Comparison of ENCODE assay signal across 10 cellular contexts in the genomic region with DNA sequence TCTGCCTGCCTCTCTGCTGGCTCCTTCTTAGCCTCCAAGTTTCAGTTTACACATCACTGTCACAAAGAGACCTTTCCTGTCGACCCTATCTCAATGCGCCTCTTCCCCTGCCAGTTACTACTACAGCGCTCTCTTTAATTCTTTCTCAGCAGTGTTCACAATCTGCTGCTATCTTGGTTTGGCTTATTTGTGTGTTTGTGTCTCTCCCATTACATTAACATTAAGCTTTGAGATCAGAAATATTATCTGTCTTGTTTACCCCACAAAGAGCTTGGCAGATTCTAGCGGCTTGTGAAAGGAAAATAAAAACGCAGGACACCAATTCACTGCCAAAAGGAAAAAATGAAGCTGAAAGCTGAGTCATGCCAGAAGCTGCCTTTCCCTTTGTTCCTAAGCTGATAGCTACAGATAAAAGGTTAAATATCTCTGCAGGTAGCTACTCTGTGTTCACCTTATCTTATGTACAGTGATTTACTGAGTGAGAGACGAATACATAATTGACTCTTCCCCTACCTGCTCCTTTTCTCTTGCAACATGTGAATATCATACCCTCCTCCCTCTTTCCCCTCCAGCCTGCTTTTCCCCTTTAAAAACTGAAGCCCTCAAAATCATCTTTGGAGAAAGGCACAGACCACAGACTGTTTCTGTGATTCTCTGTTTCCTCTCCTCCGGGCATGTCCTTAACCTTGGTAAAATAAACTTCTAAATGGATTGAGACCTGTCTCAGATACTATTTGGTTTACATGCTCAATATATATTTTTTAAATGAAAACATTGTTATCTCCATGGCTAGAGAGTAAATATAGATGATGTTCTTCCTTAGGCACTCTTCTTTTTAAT. TPM values are rescaled to one million over a fixed set of nuclear protein-coding genes. Genes with fewer than 3 reads are reported as not detected.
DNase-seq lines count a peak whose midpoint lies in the region; ATAC-seq, FAIRE-seq and TF ChIP-seq lines count a peak whose summit lies in the region.
"Had no signal": no experiment of that assay in that cellular context is flagged by ENCODE, and none has a peak within 500 bp of the region (broad histone marks: within the 10 kb centered on the region; RNA-seq: fewer than 3 reads in every experiment).

No MANE protein-coding gene starts in this region.

- H3K4me2 ChIP-seq in endothelial cell of umbilical vein (ENCODE audit: insufficient read depth, low read length) (peak overlapping the region; percentile 62), parathyroid adenoma (ENCODE audit: low read length) (no peak overlapping the region)

- intact Hi-C loops in endothelial cell of umbilical vein (cut with micrococcal nuclease), result no loop called here

- peaks cover 6% of the 10 kb centered on the region for H3K4me1 ChIP-seq in endothelial cell of umbilical vein (ENCODE audit: control insufficient read depth, extremely low read depth, insufficient read depth, low read length)
- H3K4me1 ChIP-seq in parathyroid adenoma, result peaks cover 4% of the 10 kb centered on the region

- H3K27ac ChIP-seq in endothelial cell of umbilical vein (ENCODE audit: insufficient read depth, low read depth, low read length), result peak overlapping the region; percentile 45
- no peak overlapping the region for H3K27ac ChIP-seq in parathyroid adenoma

- CTCF ChIA-PET in endothelial cell of umbilical vein (lab: Charles Lee), result interaction anchor here (0.7 to 2.0 kb wide), 4 partner anchors 9 to 315 kb away, joined by 3 to 6 read pairs (median 4); no protein-coding TSS in a partner anchor

- H3K4me3 ChIP-seq in endothelial cell of umbilical vein (replicated peaks in 1 of 3; ENCODE audit: insufficient read depth in 1 of 3, low read depth in 1 of 3, low read length in 3 of 3), result no peak overlapping the region
- no peak overlapping the region for H3K4me3 ChIP-seq in parathyroid adenoma (ENCODE audit: low read depth, low read length)

- peak; percentile 3 for DNase-seq in DMS53 (lab: John Stamatoyannopoulos, UW)
- DNase-seq in DMS53 treated with DMSO at 0.1 percent for 48 hours (lab: John Stamatoyannopoulos, UW; ENCODE audit: unreplicated experiment), result no peak
- DNase-seq in NCI-H226, result peak; percentile 31
- peak; percentile 66 for DNase-seq in endothelial cell of umbilical vein (ENCODE audit: low read depth, low spot score)
- no peak for DNase-seq in NCI-H524 (lab: John Stamatoyannopoulos, UW)
- DNase-seq in NCI-H1436 treated with DMSO at 0.1 percent for 48 hours (lab: John Stamatoyannopoulos, UW), result no peak
- DNase-seq: 8988T, NCI-H524 treated with DMSO at 0.1 percent for 48 hours had no signal

- no peaks in the 10 kb centered on the region for H4K20me1 ChIP-seq in endothelial cell of umbilical vein (replicated peaks; ENCODE audit: control insufficient read depth, extremely low read depth, insufficient read depth, low read length)

- POLR2A ChIA-PET in endothelial cell of umbilical vein (lab: Charles Lee), result no interaction called here

- H2AFZ ChIP-seq in endothelial cell of umbilical vein (ENCODE audit: low read depth, low read length) (peak overlapping the region; percentile 91), parathyroid adenoma (peak overlapping the region; percentile 22)

- H3K27me3 ChIP-seq in endothelial cell of umbilical vein (ENCODE audit: control insufficient read depth in 2 of 2, insufficient read depth in 2 of 2, low read length in 2 of 2), result no peaks in the 10 kb centered on the region
- H3K27me3 ChIP-seq in parathyroid adenoma (ENCODE audit: control insufficient read depth, insufficient read depth, low read length), result no peaks in the 10 kb centered on the region

- H3K36me3 ChIP-seq in endothelial cell of umbilical vein (ENCODE audit: control insufficient read depth in 2 of 2, extremely low read depth in 1 of 2, insufficient read depth in 2 of 2, low read length in 2 of 2) (no peaks in the 10 kb centered on the region), parathyroid adenoma (ENCODE audit: control insufficient read depth, insufficient read depth, low read length) (no peaks in the 10 kb centered on the region)

- no TSS peak for BruUV-seq in endothelial cell of umbilical vein (replicated peaks; lab: Mats Ljungman, UMichigan)

- H3K9me3 ChIP-seq in endothelial cell of umbilical vein (replicated peaks; ENCODE audit: control insufficient read depth, insufficient read depth, low read length), result no peaks in the 10 kb centered on the region
- no peaks in the 10 kb centered on the region for H3K9me3 ChIP-seq in parathyroid adenoma (ENCODE audit: control insufficient read depth, low read length)

- TF ChIP-seq CTCF in endothelial cell of umbilical vein (IDR thresholded peaks at IDR 0.05; ENCODE audit: extremely low read depth in 1 of 2, insufficient read depth in 1 of 2, low read depth in 1 of 2, low read length in 2 of 2) (no peak), parathyroid adenoma (IDR thresholded peaks at IDR 0.05) (no peak)

- H3K9me1 ChIP-seq in endothelial cell of umbilical vein (replicated peaks; ENCODE audit: control insufficient read depth, extremely low read depth, insufficient read depth, low read length), result no peaks in the 10 kb centered on the region

- peak; percentile 98 for FAIRE-seq in endothelial cell of umbilical vein (lab: Jason Lieb, UNC)

- peak overlapping the region; percentile 37 for H3K9ac ChIP-seq in endothelial cell of umbilical vein (replicated peaks; ENCODE audit: extremely low read depth, insufficient read depth, low read length)
- no peak overlapping the region for H3K9ac ChIP-seq in parathyroid adenoma

- H3K79me2 ChIP-seq in endothelial cell of umbilical vein (ENCODE audit: control insufficient read depth, insufficient read depth, low read length) (no peaks in the 10 kb centered on the region), parathyroid adenoma (no peaks in the 10 kb centered on the region)

- no peak for TF ChIP-seq POLR2A in endothelial cell of umbilical vein (IDR thresholded peaks at IDR 0.05; ENCODE audit: low read depth, low read length)

- ATAC-seq in HG02870 (IDR thresholded peaks at IDR 0.05; ENCODE audit: unreplicated experiment), result no peak

- dilution Hi-C loops in endothelial cell of umbilical vein (cut with MboI; ENCODE audit: extremely low pct_ligation_motif_present, low sequenced_read_pairs), result no loop called here

TF ChIP-seq in endothelial cell of umbilical vein, 7 proteins besides CTCF, POLR2A, EP300 and RAD21:
- no peak for TF ChIP-seq JUN (IDR thresholded peaks at IDR 0.05; ENCODE audit: borderline replicate concordance, insufficient read depth, insufficient read length, low read depth)
- no peak for TF ChIP-seq MYC (IDR thresholded peaks at IDR 0.05; ENCODE audit: low read depth, low read length)
- TF ChIP-seq FOS (IDR thresholded peaks at IDR 0.05; ENCODE audit: borderline replicate concordance, insufficient read depth, low read length), result peak; percentile 10

RNA-seq across cellular contexts. Expression of gene SLC9A7, which starts 19.3 kb away (rescaled TPM):
- 7.5 and 10.4 TPM in 2 replicates for total RNA-seq in endothelial cell of umbilical vein
- 3.5 and 4.6 TPM in 2 replicates for polyA plus RNA-seq in endothelial cell of umbilical vein
- polyA plus RNA-seq in endothelial cell of umbilical vein (2011; cell fraction: cytosol; rRNA removed), result 3.9 and 4.4 TPM in 2 replicates
- 5.4 and 7.2 TPM in 2 replicates for polyA plus RNA-seq in endothelial cell of umbilical vein (2011; cell fraction: nucleus; rRNA removed)
- polyA plus RNA-seq in endothelial cell of umbilical vein (2012), result 3.7 and 4.2 TPM in 2 replicates
- 21.9 and 29.7 TPM in 2 replicates for polyA minus RNA-seq in endothelial cell of umbilical vein
- polyA minus RNA-seq in endothelial cell of umbilical vein (2011; cell fraction: cytosol; rRNA and poly(A)+ RNA removed), result 5.1 TPM
- 5.9 and 6.8 TPM in 2 replicates for polyA minus RNA-seq in endothelial cell of umbilical vein (2011; cell fraction: nucleus; rRNA and poly(A)+ RNA removed)

RNA-seq across cellular contexts. Expression of gene RP2, which starts 58.7 kb away (rescaled TPM):
- total RNA-seq in endothelial cell of umbilical vein, result 18.7 and 20.5 TPM in 2 replicates
- 5.9 and 7.4 TPM in 2 replicates for polyA plus RNA-seq in endothelial cell of umbilical vein
- polyA plus RNA-seq in endothelial cell of umbilical vein (2011; cell fraction: cytosol; rRNA removed), result 9.1 and 9.3 TPM in 2 replicates
- 4.9 and 6.4 TPM in 2 replicates for polyA plus RNA-seq in endothelial cell of umbilical vein (2011; cell fraction: nucleus; rRNA removed)
- 15.5 and 21.4 TPM in 2 replicates for polyA plus RNA-seq in endothelial cell of umbilical vein (2012)
- 15.1 and 15.4 TPM in 2 replicates for polyA minus RNA-seq in endothelial cell of umbilical vein
- 7.9 TPM for polyA minus RNA-seq in endothelial cell of umbilical vein (2011; cell fraction: cytosol; rRNA and poly(A)+ RNA removed)
- 6.9 and 12.4 TPM in 2 replicates for polyA minus RNA-seq in endothelial cell of umbilical vein (2011; cell fraction: nucleus; rRNA and poly(A)+ RNA removed)

Comparison
In these comparisons a context has a peak if more than half of its experiments do, and no peak if none do; other contexts are left out.
1. DNase-seq: peak in DMS53 (single experiment), NCI-H226 (single experiment) and endothelial cell of umbilical vein (single experiment); none in DMS53 treated with DMSO at 0.1 percent for 48 hours (single experiment), NCI-H524 (0 of 2) and NCI-H1436 treated with DMSO at 0.1 percent for 48 hours (single experiment).